Comparison of ENCODE assay signal across 8 cellular contexts in genomic region chr7:135281363-135281949, GRCh38. TPM values are rescaled to one million over a fixed set of nuclear protein-coding genes. Genes with fewer than 3 reads are reported as not detected.
DNase-seq lines count a peak whose midpoint lies in the region; ATAC-seq, FAIRE-seq and TF ChIP-seq lines count a peak whose summit lies in the region.

No MANE protein-coding gene starts in this region.

- TF ChIP-seq RAD21 in A549 (conservative IDR thresholded peaks at IDR 0.05 in 1 of 2, IDR thresholded peaks at IDR 0.05 in 1 of 2) = peak; percentile 100

- peak overlapping the region; percentile 64 for H3K4me2 ChIP-seq in A549

- peak overlapping the region; percentile 44 to 45; a peak in 5 of 6 replicates for H3K27ac ChIP-seq in A549

- TF ChIP-seq POLR2A in A549 (IDR thresholded peaks at IDR 0.05; ENCODE audit: low read length) (no peak), GM18505 (IDR thresholded peaks at IDR 0.05; ENCODE audit: borderline replicate concordance, extremely low read depth, insufficient read depth, insufficient read length) (no peak)

- TF ChIP-seq CTCF in A549 (IDR thresholded peaks at IDR 0.05) (peak; percentile 100), astrocyte of the spinal cord (IDR thresholded peaks at IDR 0.05; ENCODE audit: low read depth, low read length) (peak; percentile 90)

- POLR2A ChIA-PET in A549 (lab: Yijun Ruan, JAX) = interaction anchor here (1.0 kb wide), 1 partner anchor 54 kb away, joined by 7 read pairs; no protein-coding TSS in a partner anchor

- in situ Hi-C loops in astrocyte of the spinal cord (cut with HindIII; ENCODE audit: low sequenced_read_pairs) = no loop called here

- DNase-seq in A549 (ENCODE audit: low read depth in 1 of 2, low spot score in 1 of 2) = peak; percentile 83 to 85
- peak; percentile 76 for DNase-seq in NCI-H2029 (lab: John Stamatoyannopoulos, UW)
- peak; percentile 30 for DNase-seq in T1000 (lab: John Stamatoyannopoulos, UW)
- peak; percentile 85 for DNase-seq in astrocyte of the spinal cord (ENCODE audit: low read depth, low spot score)
- DNase-seq in iPS DF 4.7 (ENCODE audit: extremely low read depth, low spot score) = peak; percentile 76
- DNase-seq in stimulated activated CD4-positive, alpha-beta T cell treated with anti-CD3 and anti-CD28 coated beads, Interleukin-12 subunit alpha, Interleukin-12 subunit beta, amount 100 ng/mL, for 24 hours (ENCODE audit: low read depth in 2 of 2) = peak; percentile 56 to 73

- FAIRE-seq in A549 (lab: Jason Lieb, UNC) = peak; percentile 94

- no peak for TF ChIP-seq EP300 in A549 (IDR thresholded peaks at IDR 0.05)

- H3K4me1 ChIP-seq in A549 = peaks cover 6% of the 10 kb centered on the region; the same call in 2 of the 3 replicates

- H3K4me3 ChIP-seq in A549 = no peak overlapping the region
- H3K4me3 ChIP-seq in astrocyte of the spinal cord (ENCODE audit: low read depth, low read length) = no peak overlapping the region

- CTCF ChIA-PET in A549 (lab: Yijun Ruan, JAX) = interaction anchor here (0.6 to 15.1 kb wide), 48 partner anchors 8 to 729 kb away, joined by 3 to 388 read pairs (median 5); partner anchors contain the start of gene NUP205

- ATAC-seq in A549 = peak; percentile 91 to 97
- peak; percentile 93 for ATAC-seq in GM18505 (IDR thresholded peaks at IDR 0.05; ENCODE audit: unreplicated experiment)
- ATAC-seq in HG02973 (IDR thresholded peaks at IDR 0.05; ENCODE audit: unreplicated experiment) = peak; percentile 96

- H3K9me3 ChIP-seq in A549 = no peaks in the 10 kb centered on the region

- WGBS in A549 (ENCODE audit: missing lambda C conversion rate) = 7% methylated on average over 7 of the region's 7 CpGs

TF ChIP-seq in A549, 52 proteins besides CTCF, POLR2A, EP300 and RAD21:
- TF ChIP-seq CEBPB (IDR thresholded peaks at IDR 0.05) = peak in 1 of 2 experiments; percentile 24; a peak in 1 of 4 replicates
- TF ChIP-seq TFCP2L1 (CRISPR knock-in tag; IDR thresholded peaks at IDR 0.05) = no peak
- no peak for TF ChIP-seq HOXB13 (CRISPR knock-in tag; IDR thresholded peaks at IDR 0.05; ENCODE audit: low read depth)
- TF ChIP-seq ZSCAN20 (CRISPR knock-in tag; IDR thresholded peaks at IDR 0.05) = no peak
- TF ChIP-seq SMC3 (IDR thresholded peaks at IDR 0.05) = peak; percentile 100
- TF ChIP-seq KDM5A (IDR thresholded peaks at IDR 0.05) = peak; percentile 53; the same call in 1 of the 2 replicates
- no peak for TF ChIP-seq RFX5 (IDR thresholded peaks at IDR 0.05)

RNA-seq across cellular contexts. Expression of gene STRA8, which starts 47.8 kb away (rescaled TPM):
- polyA plus RNA-seq in A549 (2011; rRNA removed) (not detected in 2 replicates), A549 (2017; fragmentation: RNase III; extraction: RNeasy Plus Mini Kit Qiagen cat#74134 plus additional on column Dnase treatment) (not detected in 3 replicates)
- not detected in 2 replicates for polyA plus RNA-seq in A549 (2012; cell fraction: cytosol; rRNA removed)
- 0.10 TPM in 1 of 2 replicates, not detected in the other for polyA plus RNA-seq in A549 (2012; cell fraction: nucleus; rRNA removed)
- not detected in 2 replicates for polyA minus RNA-seq in A549 (2011; rRNA and poly(A)+ RNA removed)

Comparison
In these comparisons a context has a peak if more than half of its experiments do, and no peak if none do; other contexts are left out.
1. DNase-seq: peak in every context shown above with its lines; median percentile 85 in astrocyte of the spinal cord; 84 in A549; 76 in NCI-H2029; 76 in iPS DF 4.7; 64 in stimulated activated CD4-positive, alpha-beta T cell treated with anti-CD3 and anti-CD28 coated beads, Interleukin-12 subunit alpha, Interleukin-12 subunit beta, amount 100 ng/mL, for 24 hours; 30 in T1000.